ENCODE assay signal across 8 cellular contexts in genomic region chr6:35302604-35303218, GRCh38. TPM values are rescaled to one million over a fixed set of nuclear protein-coding genes. Genes with fewer than 3 reads are reported as not detected.
A peak's percentile ranks its signal among the peaks of the same experiment; 100 is the strongest.
DNase-seq lines count a peak whose midpoint lies in the region; ATAC-seq, FAIRE-seq and TF ChIP-seq lines count a peak whose summit lies in the region.

No MANE protein-coding gene starts in this region.

- no peaks in the 10 kb centered on the region for H3K27me3 Mint-ChIP-seq in Calu3 (ENCODE audit: unreplicated experiment)

- no peaks in the 10 kb centered on the region for H3K9me3 Mint-ChIP-seq in Calu3 (ENCODE audit: low read depth, unreplicated experiment)

- H3K27me3 ChIP-seq in WERI-Rb-1 (ENCODE audit: insufficient read depth, low read depth, severe bottlenecking) = no peaks in the 10 kb centered on the region
- H3K27me3 ChIP-seq in muscle layer of duodenum (ENCODE audit: low read depth, low read length) = no peaks in the 10 kb centered on the region
- no peaks in the 10 kb centered on the region for H3K27me3 ChIP-seq in stomach

- BruUV-seq in Calu3 (replicated peaks; lab: Mats Ljungman, UMichigan) = no TSS peak

- intact Hi-C loops in Calu3 (cut with micrococcal nuclease; ENCODE audit: unreplicated experiment) (no loop called here), stomach (cut with DNase I; ENCODE audit: low total_unique reads) (no loop called here)

- peak overlapping the region; percentile 58 for H3K27ac Mint-ChIP-seq in Calu3 (ENCODE audit: unreplicated experiment)

- peaks cover 33% of the 10 kb centered on the region for H3K4me1 Mint-ChIP-seq in Calu3 (ENCODE audit: low read depth, unreplicated experiment)

- no peaks in the 10 kb centered on the region for H3K36me3 ChIP-seq in WERI-Rb-1
- no peaks in the 10 kb centered on the region for H3K36me3 ChIP-seq in muscle layer of duodenum (ENCODE audit: control insufficient read depth in 1 of 2, insufficient read depth in 2 of 2, low read length in 2 of 2)
- H3K36me3 ChIP-seq in stomach = no peaks in the 10 kb centered on the region

- peak overlapping the region; percentile 18 for H3K4me3 Mint-ChIP-seq in Calu3 (ENCODE audit: low read depth, unreplicated experiment)

- H3K4me1 ChIP-seq in muscle layer of duodenum (ENCODE audit: control insufficient read depth in 1 of 2, insufficient read depth in 2 of 2, low read length in 2 of 2) (no peaks in the 10 kb centered on the region), stomach (peaks cover 16 to 66% (median 32%) of the 10 kb centered on the region in 4 donors)

- CTCF ChIA-PET in Calu3 (lab: Charles Lee) = interaction anchor here (0.6 to 1.1 kb wide), 5 partner anchors 9 to 222 kb away, joined by 3 to 6 read pairs (median 5); no protein-coding TSS in a partner anchor

- FAIRE-seq in RCC 7860 (lab: Jason Lieb, UNC) = no peak

- no peak for TF ChIP-seq CTCF in Calu3 (IDR thresholded peaks at IDR 0.05; ENCODE audit: unreplicated experiment)
- TF ChIP-seq CTCF in WERI-Rb-1 (IDR thresholded peaks at IDR 0.05; ENCODE audit: low read depth, low read length) = no peak
- TF ChIP-seq CTCF in choroid plexus epithelial cell (conservative IDR thresholded peaks at IDR 0.05; ENCODE audit: low read depth, low read length) = no peak
- TF ChIP-seq CTCF in stomach (IDR thresholded peaks at IDR 0.05) = no peak

- 23 to 36% (median 28%) methylated on average over 6 of the region's 6 CpGs for WGBS in stomach, 5 donors

- no peak for TF ChIP-seq POLR2A in stomach (IDR thresholded peaks at IDR 0.05)

- no peak for TF ChIP-seq EP300 in stomach (IDR thresholded peaks at IDR 0.05)

- no peak overlapping the region for H3K27ac ChIP-seq in WERI-Rb-1
- peak overlapping the region; percentile 80 for H3K27ac ChIP-seq in muscle layer of duodenum (ENCODE audit: low read length)
- peak overlapping the region; percentile 10 to 90 (median 64) for H3K27ac ChIP-seq in stomach

- peaks cover 2% of the 10 kb centered on the region for H3K36me3 Mint-ChIP-seq in Calu3 (ENCODE audit: insufficient read depth, unreplicated experiment)

- DNase-seq in Calu3 (peak; percentile 66), HT1080 (ENCODE audit: low read depth) (peak; percentile 59), WERI-Rb-1 (peak; percentile 73), choroid plexus epithelial cell (ENCODE audit: low read depth) (peak; percentile 35), stomach (peak; percentile 69), RCC 7860 (ENCODE audit: low spot score) (no peak)

- ATAC-seq in GM21367 (IDR thresholded peaks at IDR 0.05; ENCODE audit: unreplicated experiment) = peak; percentile 62

- no peaks in the 10 kb centered on the region for H3K9me3 ChIP-seq in WERI-Rb-1 (ENCODE audit: severe bottlenecking)
- H3K9me3 ChIP-seq in muscle layer of duodenum (ENCODE audit: control insufficient read depth in 1 of 2, low read length in 2 of 2) = no peaks in the 10 kb centered on the region
- no peaks in the 10 kb centered on the region for H3K9me3 ChIP-seq in stomach

- H3K4me3 ChIP-seq in WERI-Rb-1 (ENCODE audit: low read depth, low read length) (no peak overlapping the region), choroid plexus epithelial cell (ENCODE audit: low read depth, low read length) (no peak overlapping the region), muscle layer of duodenum (ENCODE audit: low read depth in 1 of 2, low read length in 2 of 2) (peak overlapping the region in 1 of 2 donors; percentile 15), stomach (peak overlapping the region in 3 of 4 donors; percentile 9 to 16 (median 11))

RNA-seq across cellular contexts. Expression of gene DEF6, which starts 5.1 kb away (rescaled TPM):
- total RNA-seq in Calu3 (2022) (15.4 and 18.5 TPM in 2 replicates), stomach (10 to 100 TPM in 4 of 5 donors, 1 to 10 TPM in 1; 4.9 to 35.3 (median 14.9) TPM)
- 8.9 and 9.1 TPM in 2 replicates for total RNA-seq in HT1080 (2014; rRNA removed; shearing (Covaris generic))
- 7.3 and 11.0 TPM in 2 replicates for polyA plus RNA-seq in HT1080 (2015; cell fraction: cytosol; rRNA removed)
- polyA plus RNA-seq in HT1080 (2015; cell fraction: nucleus; rRNA removed) = 13.1 and 17.8 TPM in 2 replicates
- 10 to 100 TPM; 15.2 to 32.8 (median 17.7) TPM for polyA plus RNA-seq in stomach

RNA-seq across cellular contexts. Expression of gene PPARD, which starts 39.6 kb away (rescaled TPM):
- total RNA-seq in Calu3 (2022) (26.2 and 26.8 TPM in 2 replicates), stomach (10 to 100 TPM in 3 of 5 donors, 1 to 10 TPM in 2; 2.6 to 34.6 (median 10.5) TPM)
- total RNA-seq in HT1080 (2014; rRNA removed; shearing (Covaris generic)) = 11.1 and 13.4 TPM in 2 replicates
- 61.8 and 64.8 TPM in 2 replicates for polyA plus RNA-seq in HT1080 (2015; cell fraction: cytosol; rRNA removed)
- 54.2 and 67.4 TPM in 2 replicates for polyA plus RNA-seq in HT1080 (2015; cell fraction: nucleus; rRNA removed)
- 10 to 100 TPM; 13.8 to 33.1 (median 22.0) TPM for polyA plus RNA-seq in stomach

RNA-seq across cellular contexts. Expression of gene ZNF76, which starts 43.2 kb away (rescaled TPM):
- total RNA-seq in Calu3 (2022) (52.0 and 60.0 TPM in 2 replicates), stomach (10 to 100 TPM; 15.1 to 92.0 (median 38.2) TPM)
- total RNA-seq in HT1080 (2014; rRNA removed; shearing (Covaris generic)) = 11.6 and 14.0 TPM in 2 replicates
- polyA plus RNA-seq in HT1080 (2015; cell fraction: cytosol; rRNA removed) = 12.7 and 13.3 TPM in 2 replicates
- 54.2 and 62.8 TPM in 2 replicates for polyA plus RNA-seq in HT1080 (2015; cell fraction: nucleus; rRNA removed)
- 10 to 100 TPM; 19.4 to 23.8 (median 23.2) TPM for polyA plus RNA-seq in stomach

Comparison
In these comparisons a context has a peak if more than half of its experiments do, and no peak if none do; other contexts are left out.
1. H3K4me3 ChIP-seq: peak in stomach (3 of 4); none in WERI-Rb-1 (single experiment) and choroid plexus epithelial cell (single experiment).